In genomic region chr1:15272009-15272781, GRCh38 we compare ENCODE assay signal across 9 cellular contexts. TPM values are rescaled to one million over a fixed set of nuclear protein-coding genes. Genes with fewer than 3 reads are reported as not detected.
DNase-seq lines count a peak whose midpoint lies in the region; ATAC-seq and TF ChIP-seq lines count a peak whose summit lies in the region.
"Had no signal": no experiment of that assay in that cellular context is flagged by ENCODE, and none has a peak within 500 bp of the region (broad histone marks: within the 10 kb centered on the region; RNA-seq: fewer than 3 reads in every experiment).

No MANE protein-coding gene starts in this region.

- peak overlapping the region; percentile 5; the same call in 1 of the 2 replicates for H2AFZ ChIP-seq in GM23338

- H3F3A ChIP-seq in GM23338 (replicated peaks; ENCODE audit: low read depth): no peaks in the 10 kb centered on the region

- H3K4me3 ChIP-seq in GM23338 (peak overlapping the region; percentile 34; the same call in 1 of the 2 replicates), upper lobe of right lung (no peak overlapping the region)
- no peak overlapping the region for H3K4me3 ChIP-seq in naive thymus-derived CD4-positive, alpha-beta T cell (ENCODE audit: low read length)

- H3K27me3 ChIP-seq in GM23338 (ENCODE audit: insufficient read depth) (no peaks in the 10 kb centered on the region), upper lobe of right lung (peaks cover 3% of the 10 kb centered on the region)
- peaks cover 0 to 3% of the 10 kb centered on the region in 2 donors for H3K27me3 ChIP-seq in naive thymus-derived CD4-positive, alpha-beta T cell (ENCODE audit: control insufficient read depth in 2 of 2, insufficient read depth in 2 of 2, low read length in 2 of 2)

- H3K79me2 ChIP-seq in GM23338 (replicated peaks; ENCODE audit: insufficient read depth): no peaks in the 10 kb centered on the region

- H3K36me3 ChIP-seq in GM23338 (ENCODE audit: insufficient read depth) (no peaks in the 10 kb centered on the region), upper lobe of right lung (no peaks in the 10 kb centered on the region)
- H3K36me3 ChIP-seq in naive thymus-derived CD4-positive, alpha-beta T cell (ENCODE audit: control insufficient read depth in 2 of 3, insufficient read depth in 3 of 3, low read length in 3 of 3): no peaks in the 10 kb centered on the region

- H3K4me1 Mint-ChIP-seq in CD14-positive monocyte (peaks cover 21% of the 10 kb centered on the region), GM23338 (no peaks in the 10 kb centered on the region; the same call in 2 of the 3 replicates)
- peaks cover 3% of the 10 kb centered on the region for H3K4me1 Mint-ChIP-seq in activated CD4-positive, alpha-beta T cell treated with anti-CD3 and anti-CD28 coated beads, Interleukin-2, amount 10 ng/mL, durations not matched to agents 7 days and 5 days
- peaks cover 0 to 4% (median 0%) of the 10 kb centered on the region in 7 donors for H3K4me1 Mint-ChIP-seq in naive thymus-derived CD4-positive, alpha-beta T cell
- H3K4me1 Mint-ChIP-seq: IgD-negative memory B cell had no signal

- H3K27ac Mint-ChIP-seq in CD14-positive monocyte (no peak overlapping the region), GM23338 (no peak overlapping the region)
- no peak overlapping the region for H3K27ac Mint-ChIP-seq in activated CD4-positive, alpha-beta T cell treated with anti-CD3 and anti-CD28 coated beads, Interleukin-2, amount 10 ng/mL, durations not matched to agents 7 days and 5 days
- H3K27ac Mint-ChIP-seq in naive thymus-derived CD4-positive, alpha-beta T cell: no peak overlapping the region
- H3K27ac Mint-ChIP-seq: IgD-negative memory B cell had no signal

- CTCF ChIA-PET in activated CD4-positive, alpha-beta T cell treated with anti-CD3 and anti-CD28 coated beads, Interleukin-2, amount 10 ng/mL, durations not matched to agents 7 days and 5 days (lab: Charles Lee): interaction anchor here (1.0 to 2.1 kb wide), 5 partner anchors 16 to 155 kb away, joined by 3 to 7 read pairs (median 3); no protein-coding TSS in a partner anchor
- CTCF ChIA-PET in naive thymus-derived CD4-positive, alpha-beta T cell (lab: Charles Lee): no interaction called here

- H3K27ac ChIP-seq in GM23338 (ENCODE audit: low read depth): no peak overlapping the region
- H3K27ac ChIP-seq in naive thymus-derived CD4-positive, alpha-beta T cell (ENCODE audit: low read depth, low read length): no peak overlapping the region
- H3K27ac ChIP-seq in upper lobe of right lung: no peak overlapping the region

- H3K36me3 Mint-ChIP-seq in CD14-positive monocyte (no peaks in the 10 kb centered on the region), GM23338 (ENCODE audit: low read depth) (no peaks in the 10 kb centered on the region)
- H3K36me3 Mint-ChIP-seq in activated CD4-positive, alpha-beta T cell treated with anti-CD3 and anti-CD28 coated beads, Interleukin-2, amount 10 ng/mL, durations not matched to agents 7 days and 5 days (ENCODE audit: low read depth): no peaks in the 10 kb centered on the region
- H3K36me3 Mint-ChIP-seq in naive thymus-derived CD4-positive, alpha-beta T cell: peaks cover 0 to 3% (median 0%) of the 10 kb centered on the region in 5 donors

- POLR2A ChIA-PET in activated CD4-positive, alpha-beta T cell treated with anti-CD3 and anti-CD28 coated beads, Interleukin-2, amount 10 ng/mL, durations not matched to agents 7 days and 5 days (lab: Charles Lee): no interaction called here
- POLR2A ChIA-PET in naive thymus-derived CD4-positive, alpha-beta T cell (lab: Charles Lee): no interaction called here

- H3K4me2 ChIP-seq in GM23338: peak overlapping the region; percentile 66

- no peaks in the 10 kb centered on the region; the same call in 1 of the 2 replicates for H4K20me1 ChIP-seq in GM23338 (replicated peaks; ENCODE audit: insufficient read depth)

- intact Hi-C loops in CD14-positive monocyte (cut with micrococcal nuclease) (loop anchor here (2.0 to 5.0 kb wide), 3 partner anchors 119 to 143 kb away; partner anchors contain the start of gene TMEM51 (in 2 of the 2)), upper lobe of right lung (cut with DNase I) (loop anchor here (10.0 kb wide), 2 partner anchors 117 to 147 kb away; partner anchors contain the start of gene TMEM51)
- intact Hi-C loops in naive thymus-derived CD4-positive, alpha-beta T cell (cut with micrococcal nuclease): loop anchor here in 1 of 2 donors (1.0 kb wide), 2 partner anchors 120 to 144 kb away; no protein-coding TSS in a partner anchor

- peak; percentile 79 for TF ChIP-seq CTCF in CD14-positive monocyte (IDR thresholded peaks at IDR 0.05)
- peak; percentile 75 to 83 for TF ChIP-seq CTCF in GM23338 (conservative IDR thresholded peaks at IDR 0.05; ENCODE audit: low read depth in 2 of 2)
- peak; percentile 77 for TF ChIP-seq CTCF in upper lobe of right lung (IDR thresholded peaks at IDR 0.05)

- DNase-seq in CD14-positive monocyte (ENCODE audit: low spot score): peak; percentile 64
- DNase-seq in GM23338 (ENCODE audit: low spot score): peak; percentile 94
- peak; percentile 59 for DNase-seq in NCI-H226
- peak; percentile 49 for DNase-seq in activated CD4-positive, alpha-beta T cell treated with anti-CD3 and anti-CD28 coated beads, Interleukin-2, amount 10 ng/mL, durations not matched to agents 7 days and 5 days
- peak; percentile 55 for DNase-seq in fibroblast of gingiva (ENCODE audit: low read depth)
- peak in 2 of 9 donors; percentile 12 to 33 for DNase-seq in naive thymus-derived CD4-positive, alpha-beta T cell
- peak; percentile 72 for DNase-seq in upper lobe of right lung

- H3K9me3 ChIP-seq in naive thymus-derived CD4-positive, alpha-beta T cell (ENCODE audit: control insufficient read depth in 2 of 3, low read length in 3 of 3): no peaks in the 10 kb centered on the region
- no peaks in the 10 kb centered on the region for H3K9me3 ChIP-seq in upper lobe of right lung

- ATAC-seq in GM23338: peak; percentile 99
- ATAC-seq in naive thymus-derived CD4-positive, alpha-beta T cell: peak; percentile 80
- peak; percentile 95 for ATAC-seq in upper lobe of right lung
- no peak for ATAC-seq in HG02840 (IDR thresholded peaks at IDR 0.05; ENCODE audit: low FRiP score, unreplicated experiment)

- H3K27me3 Mint-ChIP-seq in CD14-positive monocyte (ENCODE audit: low read depth in 3 of 3): peaks cover 2 to 3% (median 3%) of the 10 kb centered on the region in 3 donors
- H3K27me3 Mint-ChIP-seq in GM23338 (ENCODE audit: insufficient read depth, low read depth, poor library complexity): peaks cover 6% of the 10 kb centered on the region
- peaks cover 34% of the 10 kb centered on the region for H3K27me3 Mint-ChIP-seq in activated CD4-positive, alpha-beta T cell treated with anti-CD3 and anti-CD28 coated beads, Interleukin-2, amount 10 ng/mL, durations not matched to agents 7 days and 5 days
- H3K27me3 Mint-ChIP-seq in naive thymus-derived CD4-positive, alpha-beta T cell: peaks cover 18 to 54% (median 32%) of the 10 kb centered on the region in 5 donors

- H3K9me3 Mint-ChIP-seq in CD14-positive monocyte (no peaks in the 10 kb centered on the region), GM23338 (no peaks in the 10 kb centered on the region)
- H3K9me3 Mint-ChIP-seq in activated CD4-positive, alpha-beta T cell treated with anti-CD3 and anti-CD28 coated beads, Interleukin-2, amount 10 ng/mL, durations not matched to agents 7 days and 5 days: no peaks in the 10 kb centered on the region
- peaks cover 0 to 9% (median 0%) of the 10 kb centered on the region in 11 donors for H3K9me3 Mint-ChIP-seq in naive thymus-derived CD4-positive, alpha-beta T cell

- H3K4me3 Mint-ChIP-seq in CD14-positive monocyte: peak overlapping the region in 1 of 2 donors; percentile 78
- H3K4me3 Mint-ChIP-seq in GM23338: peak overlapping the region; percentile 48; the same call in 2 of the 3 replicates
- no peak overlapping the region for H3K4me3 Mint-ChIP-seq in activated CD4-positive, alpha-beta T cell treated with anti-CD3 and anti-CD28 coated beads, Interleukin-2, amount 10 ng/mL, durations not matched to agents 7 days and 5 days
- H3K4me3 Mint-ChIP-seq in naive thymus-derived CD4-positive, alpha-beta T cell: no peak overlapping the region
- H3K4me3 Mint-ChIP-seq: IgD-negative memory B cell had no signal

- no peaks in the 10 kb centered on the region for H3K9me2 ChIP-seq in GM23338 (ENCODE audit: insufficient read depth)

- H3K4me1 ChIP-seq in GM23338 (ENCODE audit: insufficient read depth) (no peaks in the 10 kb centered on the region), upper lobe of right lung (peaks cover 6% of the 10 kb centered on the region)
- H3K4me1 ChIP-seq in naive thymus-derived CD4-positive, alpha-beta T cell (ENCODE audit: control insufficient read depth in 2 of 2, insufficient read depth in 2 of 2, low read length in 2 of 2): no peaks in the 10 kb centered on the region

TF ChIP-seq in GM23338, 12 proteins besides CTCF, POLR2A, EP300 and RAD21 (continues in another document):
- TF ChIP-seq EZH2 (IDR thresholded peaks at IDR 0.05; ENCODE audit: low read depth, unreplicated experiment): no peak

RNA-seq across cellular contexts. Expression of gene FHAD1, which starts 25.2 kb away (rescaled TPM):
- polyA plus RNA-seq in CD14-positive monocyte: under 1 TPM in 1 of 2 donors, not detected in 1; 0.69 TPM
- total RNA-seq in GM23338 (2014; rRNA removed; shearing (Covaris generic)): 1.9 and 3.3 TPM in 2 replicates
- 1.8 and 2.5 TPM in 2 replicates for polyA plus RNA-seq in GM23338 (2016; fragmentation: Nextera tagmentation; extraction: Ambion mirVana)
- total RNA-seq in activated CD4-positive, alpha-beta T cell treated with anti-CD3 and anti-CD28 coated beads, Interleukin-2, amount 10 ng/mL, durations not matched to agents 7 days and 5 days: not detected
- total RNA-seq in naive thymus-derived CD4-positive, alpha-beta T cell: 1 to 10 TPM in 1 of 5 experiments, under 1 TPM in 1, not detected in 3; 0.19 to 1.1 TPM
- polyA plus RNA-seq in naive thymus-derived CD4-positive, alpha-beta T cell: not detected
- total RNA-seq in upper lobe of right lung: 2.4 TPM
- polyA plus RNA-seq: IgD-negative memory B cell had no signal
